Comparison of ENCODE assay signal across 8 cellular contexts in the genomic region with DNA sequence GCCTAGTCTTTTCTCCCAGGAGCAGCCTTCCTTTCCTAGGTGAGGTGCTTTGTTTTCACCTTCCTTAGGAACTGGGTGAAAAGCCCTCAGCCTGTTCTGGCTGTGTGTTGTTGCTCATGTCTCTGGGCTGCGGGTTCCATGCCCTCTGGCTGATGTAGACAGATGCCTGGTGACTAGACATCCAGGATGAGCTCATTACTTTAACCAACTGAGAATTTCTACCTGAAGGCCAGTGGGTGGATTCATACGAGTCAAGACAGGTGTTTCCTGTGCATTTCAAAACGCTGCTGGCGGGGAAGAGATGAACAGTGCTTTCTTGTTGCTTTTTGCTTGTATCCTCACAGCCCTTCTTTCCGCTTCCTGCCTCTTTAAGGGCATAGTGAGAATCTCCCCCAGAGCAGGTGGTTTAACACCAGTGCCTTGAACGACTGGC. TPM values are rescaled to one million over a fixed set of nuclear protein-coding genes. Genes with fewer than 3 reads are reported as not detected.
DNase-seq lines count a peak whose midpoint lies in the region; ATAC-seq, FAIRE-seq and TF ChIP-seq lines count a peak whose summit lies in the region.

No MANE protein-coding gene starts in this region.

- in situ Hi-C loops in HepG2 (cut with HindIII; ENCODE audit: extremely low pct_ligation_motif_present, low pct_unique_long_range_greater_than_20kb), result no loop called here

- no peak for TF ChIP-seq CTCF in upper lobe of left lung (IDR thresholded peaks at IDR 0.05)
- no peak for TF ChIP-seq CTCF in HepG2 (CRISPR knock-in tag; IDR thresholded peaks at IDR 0.05)

- 66 to 77% methylated on average over 6 of the region's 6 CpGs for WGBS in upper lobe of left lung, 2 donors
- 98% methylated on average over 6 of the region's 6 CpGs for WGBS in HepG2 (ENCODE audit: low lambda C conversion rate)

- intact Hi-C loops in HepG2 (cut with micrococcal nuclease; ENCODE audit: unreplicated experiment), result no loop called here

- H4K20me1 ChIP-seq in HepG2 (ENCODE audit: insufficient read depth, low read length), result no peaks in the 10 kb centered on the region; the same call in 1 of the 2 replicates

- H3K9me3 ChIP-seq in upper lobe of left lung, result no peaks in the 10 kb centered on the region
- H3K9me3 ChIP-seq in HepG2 (ENCODE audit: low read length), result no peaks in the 10 kb centered on the region

- TF ChIP-seq POLR2A in upper lobe of left lung (IDR thresholded peaks at IDR 0.05) (no peak), HepG2 (IDR thresholded peaks at IDR 0.05; ENCODE audit: insufficient read depth in 1 of 2, low read depth in 2 of 2, low read length in 2 of 2) (no peak)

- H2AFZ ChIP-seq in HepG2 (ENCODE audit: low read length), result no peak overlapping the region

- no peak for TF ChIP-seq EP300 in upper lobe of left lung (IDR thresholded peaks at IDR 0.05)
- TF ChIP-seq EP300 in HepG2 (IDR thresholded peaks at IDR 0.05; ENCODE audit: low read depth in 2 of 2, low read length in 2 of 2), result no peak
- TF ChIP-seq EP300 in HepG2 (CRISPR knock-in tag; IDR thresholded peaks at IDR 0.05; ENCODE audit: borderline replicate concordance), result no peak

- H3K27ac ChIP-seq in upper lobe of left lung (peak overlapping the region; percentile 70 to 80 (median 74)), HepG2 (ENCODE audit: extremely low read length, insufficient read depth, low read length) (no peak overlapping the region)

- POLR2A ChIA-PET in HepG2 (lab: Yijun Ruan, JAX), result no interaction called here

- H3K4me1 ChIP-seq in upper lobe of left lung (peaks cover 59 to 69% (median 66%) of the 10 kb centered on the region in 4 donors), HepG2 (ENCODE audit: insufficient read depth, low read length) (peaks cover 3% of the 10 kb centered on the region)

- ATAC-seq in upper lobe of left lung (ENCODE audit: low FRiP score in 2 of 2), result no peak
- no peak for ATAC-seq in HepG2

- BruUV-seq in HepG2 (replicated peaks; lab: Mats Ljungman, UMichigan), result no TSS peak

- H3K4me3 ChIP-seq in upper lobe of left lung, result no peak overlapping the region
- H3K4me3 ChIP-seq in HepG2 (replicated peaks in 1 of 3; ENCODE audit: insufficient read depth in 1 of 3, low read depth in 2 of 3, low read length in 3 of 3), result no peak overlapping the region

- H3K4me2 ChIP-seq in HepG2 (ENCODE audit: low read depth, low read length), result no peak overlapping the region

- H3K79me2 ChIP-seq in HepG2 (ENCODE audit: insufficient read depth, low read length), result peaks cover 45% of the 10 kb centered on the region

- no peak for FAIRE-seq in HepG2 (lab: Jason Lieb, UNC)

- no peak overlapping the region for H3K9ac ChIP-seq in HepG2 (ENCODE audit: insufficient read depth, low read depth, low read length)

- peaks cover 3 to 41% (median 15%) of the 10 kb centered on the region in 4 donors for H3K36me3 ChIP-seq in upper lobe of left lung
- peaks cover 33 to 81% of the 10 kb centered on the region in 2 experiments for H3K36me3 ChIP-seq in HepG2 (replicated peaks in 1 of 2; ENCODE audit: control insufficient read depth in 1 of 2, insufficient read depth in 2 of 2, low read length in 2 of 2)

- no peak for TF ChIP-seq RAD21 in HepG2 (CRISPR knock-in tag; IDR thresholded peaks at IDR 0.05)

- peak; percentile 64 for DNase-seq in activated effector memory CD4-positive, alpha-beta T cell treated with anti-CD3 and anti-CD28 coated beads, Interleukin-2, amount 50 U/mL, for 16 hours
- no peak for DNase-seq in activated effector memory CD4-positive, alpha-beta T cell treated with Interleukin-2 at 50 U/mL for 16 hours
- peak; percentile 47 for DNase-seq in activated CD4-positive, alpha-beta T cell treated with anti-CD3 and anti-CD28 coated beads, Interleukin-2, amount 50 U/mL, for 1 hour
- DNase-seq in germinal center (ENCODE audit: low spot score) (peak; percentile 57), upper lobe of left lung (no peak), NK-92 (lab: John Stamatoyannopoulos, UW; ENCODE audit: unreplicated experiment) (no peak), NCI-H1417 treated with DMSO at 0.1 percent for 48 hours (lab: John Stamatoyannopoulos, UW) (no peak), HepG2 (ENCODE audit: low spot score) (no peak)

- H3K27me3 ChIP-seq in upper lobe of left lung (no peaks in the 10 kb centered on the region), HepG2 (ENCODE audit: control insufficient read depth in 1 of 2, insufficient read depth in 2 of 2, low read length in 2 of 2) (no peaks in the 10 kb centered on the region)

- CTCF ChIA-PET in HepG2 (lab: Yijun Ruan, JAX; ENCODE audit: low intra/inter-chr PET ratio, low total read pairs), result no interaction called here

RNA-seq across cellular contexts. Expression of gene SAP30BP, which starts 22.3 kb away (rescaled TPM):
- total RNA-seq in upper lobe of left lung (100 to 1,000 TPM in 1 of 6 donors, 10 to 100 TPM in 5; 64.1 to 125 (median 80.8) TPM), HepG2 (2016; rRNA removed; fragmentation: Illumina TruSeq; extraction: Trizol) (99.4 and 109 TPM in 2 replicates)
- total RNA-seq in HepG2 (2016; cell fraction: cytosol; rRNA removed; fragmentation: Illumina TruSeq; extraction: Trizol; ENCODE audit: low read depth), result 35.7 and 41.2 TPM in 2 replicates
- 105 and 112 TPM in 2 replicates for total RNA-seq in HepG2 (2016; cell fraction: insoluble cytoplasmic fraction; rRNA removed; fragmentation: Illumina TruSeq; extraction: Trizol)
- 35.1 and 45.2 TPM in 2 replicates for total RNA-seq in HepG2 (2016; cell fraction: membrane; rRNA removed; fragmentation: Illumina TruSeq; extraction: Trizol)
- 76.4 and 82.2 TPM in 2 replicates for total RNA-seq in HepG2 (2016; cell fraction: nucleus; rRNA removed; fragmentation: Illumina TruSeq; extraction: Trizol)
- polyA plus RNA-seq in HepG2 (2011; rRNA removed), result 67.7 and 80.1 TPM in 2 replicates
- polyA plus RNA-seq in HepG2 (2011; cell fraction: cytosol; rRNA removed), result 59.4 and 67.4 TPM in 2 replicates
- polyA plus RNA-seq in HepG2 (2011; cell fraction: nucleus; rRNA removed), result 191 and 218 TPM in 2 replicates
- polyA plus RNA-seq in HepG2 (2012), result 57.3 and 65.0 TPM in 2 replicates
- polyA plus RNA-seq in HepG2 (2016; cell fraction: cytosol; fragmentation: Illumina TruSeq; extraction: Trizol; ENCODE audit: low read depth), result 20.2 and 20.5 TPM in 2 replicates
- polyA plus RNA-seq in HepG2 (2016; cell fraction: insoluble cytoplasmic fraction; fragmentation: Illumina TruSeq; extraction: Trizol; ENCODE audit: low read depth), result 110 and 119 TPM in 2 replicates
- 27.8 and 32.7 TPM in 2 replicates for polyA plus RNA-seq in HepG2 (2016; cell fraction: membrane; fragmentation: Illumina TruSeq; extraction: Trizol; ENCODE audit: low read depth)
- polyA plus RNA-seq in HepG2 (2016; cell fraction: nucleus; fragmentation: Illumina TruSeq; extraction: Trizol; ENCODE audit: insufficient read depth, low read depth), result 131 and 143 TPM in 2 replicates
- 42.3 and 45.2 TPM in 2 replicates for polyA minus RNA-seq in HepG2 (2011; rRNA and poly(A)+ RNA removed; ENCODE audit: low replicate concordance)
- 17.6 and 28.8 TPM in 2 replicates for polyA minus RNA-seq in HepG2 (2011; cell fraction: cytosol; rRNA and poly(A)+ RNA removed)
- polyA minus RNA-seq in HepG2 (2011; cell fraction: nucleus; rRNA and poly(A)+ RNA removed), result 90.4 and 101 TPM in 2 replicates

RNA-seq across cellular contexts. Expression of gene RECQL5, which starts 22.5 kb away (rescaled TPM):
- total RNA-seq in upper lobe of left lung (10 to 100 TPM; 11.4 to 97.4 (median 41.4) TPM), HepG2 (2016; rRNA removed; fragmentation: Illumina TruSeq; extraction: Trizol) (17.8 and 32.0 TPM in 2 replicates)
- 38.8 and 39.2 TPM in 2 replicates for total RNA-seq in HepG2 (2016; cell fraction: cytosol; rRNA removed; fragmentation: Illumina TruSeq; extraction: Trizol; ENCODE audit: low read depth)
- total RNA-seq in HepG2 (2016; cell fraction: insoluble cytoplasmic fraction; rRNA removed; fragmentation: Illumina TruSeq; extraction: Trizol), result 17.8 and 31.1 TPM in 2 replicates
- total RNA-seq in HepG2 (2016; cell fraction: membrane; rRNA removed; fragmentation: Illumina TruSeq; extraction: Trizol), result 9.2 and 11.3 TPM in 2 replicates
- total RNA-seq in HepG2 (2016; cell fraction: nucleus; rRNA removed; fragmentation: Illumina TruSeq; extraction: Trizol), result 41.9 and 45.5 TPM in 2 replicates
- polyA plus RNA-seq in HepG2 (2011; rRNA removed), result 27.7 and 33.4 TPM in 2 replicates
- 8.7 and 11.9 TPM in 2 replicates for polyA plus RNA-seq in HepG2 (2011; cell fraction: cytosol; rRNA removed)
- 256 and 300 TPM in 2 replicates for polyA plus RNA-seq in HepG2 (2011; cell fraction: nucleus; rRNA removed)
- polyA plus RNA-seq in HepG2 (2012), result 38.2 and 41.9 TPM in 2 replicates
- 1.7 and 1.9 TPM in 2 replicates for polyA plus RNA-seq in HepG2 (2016; cell fraction: cytosol; fragmentation: Illumina TruSeq; extraction: Trizol; ENCODE audit: low read depth)
- 12.2 and 17.3 TPM in 2 replicates for polyA plus RNA-seq in HepG2 (2016; cell fraction: insoluble cytoplasmic fraction; fragmentation: Illumina TruSeq; extraction: Trizol; ENCODE audit: low read depth)
- polyA plus RNA-seq in HepG2 (2016; cell fraction: membrane; fragmentation: Illumina TruSeq; extraction: Trizol; ENCODE audit: low read depth), result 3.6 and 4.1 TPM in 2 replicates
- polyA plus RNA-seq in HepG2 (2016; cell fraction: nucleus; fragmentation: Illumina TruSeq; extraction: Trizol; ENCODE audit: insufficient read depth, low read depth), result 112 and 116 TPM in 2 replicates
- 51.0 and 71.9 TPM in 2 replicates for polyA minus RNA-seq in HepG2 (2011; rRNA and poly(A)+ RNA removed; ENCODE audit: low replicate concordance)
- polyA minus RNA-seq in HepG2 (2011; cell fraction: cytosol; rRNA and poly(A)+ RNA removed), result 15.1 and 15.3 TPM in 2 replicates
- 69.1 and 72.6 TPM in 2 replicates for polyA minus RNA-seq in HepG2 (2011; cell fraction: nucleus; rRNA and poly(A)+ RNA removed)

RNA-seq across cellular contexts. Expression of gene ITGB4, which starts 31.8 kb away (rescaled TPM):
- total RNA-seq in upper lobe of left lung, result 10 to 100 TPM; 16.8 to 75.2 (median 41.2) TPM
- 4.0 and 6.9 TPM in 2 replicates for total RNA-seq in HepG2 (2016; rRNA removed; fragmentation: Illumina TruSeq; extraction: Trizol)
- total RNA-seq in HepG2 (2016; cell fraction: cytosol; rRNA removed; fragmentation: Illumina TruSeq; extraction: Trizol; ENCODE audit: low read depth), result 9.2 and 10.4 TPM in 2 replicates
- total RNA-seq in HepG2 (2016; cell fraction: insoluble cytoplasmic fraction; rRNA removed; fragmentation: Illumina TruSeq; extraction: Trizol), result 3.9 and 6.3 TPM in 2 replicates
- 10.1 and 14.6 TPM in 2 replicates for total RNA-seq in HepG2 (2016; cell fraction: membrane; rRNA removed; fragmentation: Illumina TruSeq; extraction: Trizol)
- total RNA-seq in HepG2 (2016; cell fraction: nucleus; rRNA removed; fragmentation: Illumina TruSeq; extraction: Trizol), result 3.7 and 3.9 TPM in 2 replicates
- polyA plus RNA-seq in HepG2 (2011; rRNA removed), result 14.5 and 14.7 TPM in 2 replicates
- 5.1 and 8.2 TPM in 2 replicates for polyA plus RNA-seq in HepG2 (2011; cell fraction: cytosol; rRNA removed)
- 28.7 and 39.5 TPM in 2 replicates for polyA plus RNA-seq in HepG2 (2011; cell fraction: nucleus; rRNA removed)
- polyA plus RNA-seq in HepG2 (2012), result 13.2 and 14.2 TPM in 2 replicates
- 36.1 and 40.9 TPM in 2 replicates for polyA plus RNA-seq in HepG2 (2016; cell fraction: cytosol; fragmentation: Illumina TruSeq; extraction: Trizol; ENCODE audit: low read depth)
- polyA plus RNA-seq in HepG2 (2016; cell fraction: insoluble cytoplasmic fraction; fragmentation: Illumina TruSeq; extraction: Trizol; ENCODE audit: low read depth), result 10.5 and 16.8 TPM in 2 replicates
- 41.4 and 43.0 TPM in 2 replicates for polyA plus RNA-seq in HepG2 (2016; cell fraction: membrane; fragmentation: Illumina TruSeq; extraction: Trizol; ENCODE audit: low read depth)
- polyA plus RNA-seq in HepG2 (2016; cell fraction: nucleus; fragmentation: Illumina TruSeq; extraction: Trizol; ENCODE audit: insufficient read depth, low read depth), result 20.5 and 28.1 TPM in 2 replicates
- 25.3 and 28.4 TPM in 2 replicates for polyA minus RNA-seq in HepG2 (2011; rRNA and poly(A)+ RNA removed; ENCODE audit: low replicate concordance)
- 8.4 and 12.7 TPM in 2 replicates for polyA minus RNA-seq in HepG2 (2011; cell fraction: cytosol; rRNA and poly(A)+ RNA removed)
- 3.2 and 6.3 TPM in 2 replicates for polyA minus RNA-seq in HepG2 (2011; cell fraction: nucleus; rRNA and poly(A)+ RNA removed)

RNA-seq across cellular contexts. Expression of gene SMIM5, which starts 56.2 kb away (rescaled TPM):
- total RNA-seq in upper lobe of left lung, result 1 to 10 TPM; 1.9 to 7.3 (median 3.3) TPM
- total RNA-seq in HepG2 (2016; rRNA removed; fragmentation: Illumina TruSeq; extraction: Trizol), result not detected in 2 replicates
- not detected in 2 replicates for total RNA-seq in HepG2 (2016; cell fraction: cytosol; rRNA removed; fragmentation: Illumina TruSeq; extraction: Trizol; ENCODE audit: low read depth)
- 0.09 TPM in 1 of 2 replicates, not detected in the other for total RNA-seq in HepG2 (2016; cell fraction: insoluble cytoplasmic fraction; rRNA removed; fragmentation: Illumina TruSeq; extraction: Trizol)
- not detected in 2 replicates for total RNA-seq in HepG2 (2016; cell fraction: membrane; rRNA removed; fragmentation: Illumina TruSeq; extraction: Trizol)
- total RNA-seq in HepG2 (2016; cell fraction: nucleus; rRNA removed; fragmentation: Illumina TruSeq; extraction: Trizol), result not detected in 2 replicates
- 0.05 TPM in 1 of 2 replicates, not detected in the other for polyA plus RNA-seq in HepG2 (2011; rRNA removed)
- polyA plus RNA-seq in HepG2 (2011; cell fraction: cytosol; rRNA removed), result 0.05 TPM in 1 of 2 replicates, not detected in the other
- 0.35 and 0.80 TPM in 2 replicates for polyA plus RNA-seq in HepG2 (2011; cell fraction: nucleus; rRNA removed)
- 0.20 and 0.48 TPM in 2 replicates for polyA plus RNA-seq in HepG2 (2012)
- polyA plus RNA-seq in HepG2 (2016; cell fraction: cytosol; fragmentation: Illumina TruSeq; extraction: Trizol; ENCODE audit: low read depth), result not detected in 2 replicates
- polyA plus RNA-seq in HepG2 (2016; cell fraction: insoluble cytoplasmic fraction; fragmentation: Illumina TruSeq; extraction: Trizol; ENCODE audit: low read depth), result 0.14 TPM in 1 of 2 replicates, not detected in the other
- polyA plus RNA-seq in HepG2 (2016; cell fraction: membrane; fragmentation: Illumina TruSeq; extraction: Trizol; ENCODE audit: low read depth), result not detected in 2 replicates
- polyA plus RNA-seq in HepG2 (2016; cell fraction: nucleus; fragmentation: Illumina TruSeq; extraction: Trizol; ENCODE audit: insufficient read depth, low read depth), result not detected in 2 replicates
- not detected in 2 replicates for polyA minus RNA-seq in HepG2 (2011; rRNA and poly(A)+ RNA removed; ENCODE audit: low replicate concordance)
- not detected in 2 replicates for polyA minus RNA-seq in HepG2 (2011; cell fraction: cytosol; rRNA and poly(A)+ RNA removed)
- 0.26 TPM in 1 of 2 replicates, not detected in the other for polyA minus RNA-seq in HepG2 (2011; cell fraction: nucleus; rRNA and poly(A)+ RNA removed)

Comparison
In these comparisons a context has a peak if more than half of its experiments do, and no peak if none do; other contexts are left out.
1. DNase-seq: peak in activated effector memory CD4-positive, alpha-beta T cell treated with anti-CD3 and anti-CD28 coated beads, Interleukin-2, amount 50 U/mL, for 16 hours (single experiment), activated CD4-positive, alpha-beta T cell treated with anti-CD3 and anti-CD28 coated beads, Interleukin-2, amount 50 U/mL, for 1 hour (single experiment) and germinal center (single experiment); none in activated effector memory CD4-positive, alpha-beta T cell treated with Interleukin-2 at 50 U/mL for 16 hours (single experiment), upper lobe of left lung (0 of 2), NK-92 (single experiment), NCI-H1417 treated with DMSO at 0.1 percent for 48 hours (single experiment) and HepG2 (single experiment).